33 cellular contexts compared by ENCODE assay signal in genomic region chr12:28766398-28766797, GRCh38.
"Had no signal": no experiment of that assay in that cellular context is flagged by ENCODE, and none has a peak within 500 bp of the region (broad histone marks: within the 10 kb centered on the region; RNA-seq: fewer than 3 reads in every experiment).

No MANE protein-coding gene starts in this region.

- DNase-seq: Karpas-422, Kasumi-1, MG63, MM.1S, MV-4-11, NCI-H1048, NCI-H1092, NCI-H1092 treated with DMSO at 0.1 percent for 48 hours, NCI-H1105, NCI-H1105 treated with DMSO at 0.1 percent for 48 hours, NCI-H1417, NCI-H1417 treated with DMSO at 0.1 percent for 48 hours, NCI-H1436, NCI-H1436 treated with DMSO at 0.1 percent for 48 hours, NCI-H146, NCI-H1694, NCI-H1694 treated with DMSO at 0.1 percent for 48 hours, NCI-H187, NCI-H187 treated with DMSO at 0.1 percent for 48 hours, NCI-H2029, NCI-H2029 treated with DMSO at 0.1 percent for 48 hours, NCI-H2081, NCI-H2081 treated with DMSO at 0.1 percent for 48 hours, NCI-H2107, NCI-H2171, NCI-H2171 treated with DMSO at 0.1 percent for 48 hours, NCI-H2227 treated with DMSO at 0.1 percent for 48 hours, NCI-H226, NCI-H345, NCI-H446, NCI-H446 treated with DMSO at 0.1 percent for 48 hours, NCI-H510A had no signal

- H3K9ac ChIP-seq: KMS-11 had no signal

- H3K27ac ChIP-seq: KMS-11 had no signal

- H3K4me2 ChIP-seq: KMS-11 had no signal

- H3K36me3 ChIP-seq: MG63 had no signal

- H3K4me3 ChIP-seq: MG63 had no signal

- H3K27me3 ChIP-seq: MG63 had no signal
